Comparison of ENCODE assay signal across 16 cellular contexts in genomic region chr11:9752091-9752490, GRCh38.
DNase-seq lines count a peak whose midpoint lies in the region; ATAC-seq and TF ChIP-seq lines count a peak whose summit lies in the region.
"Had no signal": no experiment of that assay in that cellular context is flagged by ENCODE, and none has a peak within 500 bp of the region (broad histone marks: within the 10 kb centered on the region; RNA-seq: fewer than 3 reads in every experiment).

No MANE protein-coding gene starts in this region.

- H3K4me1 ChIP-seq in right atrium auricular region (peaks cover 0 to 28% of the 10 kb centered on the region in 2 donors), stomach (peaks cover 0 to 35% (median 11%) of the 10 kb centered on the region in 4 donors)
- no peaks in the 10 kb centered on the region for H3K4me1 ChIP-seq in naive thymus-derived CD4-positive, alpha-beta T cell (ENCODE audit: control insufficient read depth in 2 of 2, insufficient read depth in 2 of 2, low read length in 2 of 2)

- H3K4me1 Mint-ChIP-seq in naive thymus-derived CD4-positive, alpha-beta T cell = peaks cover 0 to 30% (median 5%) of the 10 kb centered on the region in 7 donors

- H3K9me3 ChIP-seq in right atrium auricular region = no peaks in the 10 kb centered on the region
- H3K9me3 ChIP-seq in stomach = no peaks in the 10 kb centered on the region
- no peaks in the 10 kb centered on the region for H3K9me3 ChIP-seq in naive thymus-derived CD4-positive, alpha-beta T cell (ENCODE audit: control insufficient read depth in 2 of 3, low read length in 3 of 3)
- H3K9me3 ChIP-seq: Peyer's patch, thoracic aorta had no signal

- no peaks in the 10 kb centered on the region for H3K9me3 Mint-ChIP-seq in naive thymus-derived CD4-positive, alpha-beta T cell
- H3K9me3 Mint-ChIP-seq: activated CD4-positive, alpha-beta memory T cell treated with anti-CD3 and anti-CD28 coated beads for 36 hours; mesothelial cell of epicardium had no signal

- H3K27me3 ChIP-seq in right atrium auricular region (no peaks in the 10 kb centered on the region), stomach (no peaks in the 10 kb centered on the region)
- H3K27me3 ChIP-seq in naive thymus-derived CD4-positive, alpha-beta T cell (ENCODE audit: control insufficient read depth in 2 of 2, insufficient read depth in 2 of 2, low read length in 2 of 2) = no peaks in the 10 kb centered on the region
- H3K27me3 ChIP-seq: cardiac muscle cell, Peyer's patch had no signal

- no peak for TF ChIP-seq EP300 in stomach (IDR thresholded peaks at IDR 0.05)

- 37 to 74% (median 44%) methylated on average over 3 of the region's 3 CpGs for WGBS in stomach, 5 donors

- peaks cover 23% of the 10 kb centered on the region for H3K36me3 ChIP-seq in right atrium auricular region
- H3K36me3 ChIP-seq in stomach = peaks cover 5 to 42% (median 19%) of the 10 kb centered on the region in 4 donors
- no peaks in the 10 kb centered on the region for H3K36me3 ChIP-seq in naive thymus-derived CD4-positive, alpha-beta T cell (ENCODE audit: control insufficient read depth in 2 of 3, insufficient read depth in 3 of 3, low read length in 3 of 3)
- H3K36me3 ChIP-seq: cardiac muscle cell had no signal

- intact Hi-C loops in Right ventricle myocardium inferior (cut with DNase I) = no loop called here
- intact Hi-C loops in stomach (cut with DNase I; ENCODE audit: low total_unique reads) = loop anchor here (10.0 kb wide), 1 partner anchor 223 kb away; no protein-coding TSS in a partner anchor
- intact Hi-C loops in naive thymus-derived CD4-positive, alpha-beta T cell (cut with micrococcal nuclease) = loop anchor here (10.0 kb wide), 3 partner anchors 703 to 993 kb away; partner anchors contain the start of genes AMPD3 (in 1 of the 2) and NRIP3 (in 1 of the 2)

- H3K36me3 Mint-ChIP-seq in naive thymus-derived CD4-positive, alpha-beta T cell = no peaks in the 10 kb centered on the region
- H3K36me3 Mint-ChIP-seq: activated CD4-positive, alpha-beta memory T cell treated with anti-CD3 and anti-CD28 coated beads for 36 hours had no signal

- H3K4me3 ChIP-seq in right atrium auricular region = no peak overlapping the region
- H3K4me3 ChIP-seq in fibroblast of pulmonary artery (replicated peaks; ENCODE audit: low read depth, low read length) = no peak overlapping the region
- H3K4me3 ChIP-seq in stomach = no peak overlapping the region
- H3K4me3 ChIP-seq in naive thymus-derived CD4-positive, alpha-beta T cell (ENCODE audit: low read length) = no peak overlapping the region
- H3K4me3 ChIP-seq: cardiac muscle cell, Peyer's patch, thoracic aorta had no signal

- no peak for DNase-seq in Right ventricle myocardium inferior (ENCODE audit: missing footprints)
- no peak for DNase-seq in right atrium auricular region (ENCODE audit: low spot score)
- no peak for DNase-seq in RWPE1 (ENCODE audit: low spot score)
- peak; percentile 33 for DNase-seq in fibroblast of pulmonary artery (ENCODE audit: low read depth)
- DNase-seq in stomach = peak; percentile 43
- no peak for DNase-seq in stimulated activated CD4-positive, alpha-beta T cell treated with anti-CD3 and anti-CD28 coated beads, Interleukin-2, amount 100 ng/mL, for 24 hours
- DNase-seq in NCI-H510A (lab: John Stamatoyannopoulos, UW) = no peak
- DNase-seq in naive thymus-derived CD4-positive, alpha-beta T cell = no peak
- DNase-seq: activated CD4-positive, alpha-beta memory T cell treated with anti-CD3 and anti-CD28 coated beads for 36 hours; COR-L47; H7; occipital lobe; Peyer's patch had no signal

- CTCF ChIA-PET in RWPE1 (lab: Yijun Ruan, JAX) = interaction anchor here (0.6 to 0.7 kb wide), 2 partner anchors 145 to 262 kb away, joined by 3 to 5 read pairs; no protein-coding TSS in a partner anchor
- CTCF ChIA-PET in naive thymus-derived CD4-positive, alpha-beta T cell (lab: Charles Lee) = interaction anchor here (0.6 to 0.9 kb wide), 2 partner anchors 139 to 562 kb away, joined by 3 read pairs; no protein-coding TSS in a partner anchor

- POLR2A ChIA-PET in RWPE1 (lab: Yijun Ruan, JAX; ENCODE audit: low non-redundant PET) = no interaction called here
- POLR2A ChIA-PET in naive thymus-derived CD4-positive, alpha-beta T cell (lab: Charles Lee) = no interaction called here

- no peak for TF ChIP-seq POLR2A in stomach (IDR thresholded peaks at IDR 0.05)

- peak overlapping the region in 1 of 9 donors; percentile 20 for H3K27ac Mint-ChIP-seq in naive thymus-derived CD4-positive, alpha-beta T cell
- H3K27ac Mint-ChIP-seq: activated CD4-positive, alpha-beta memory T cell treated with anti-CD3 and anti-CD28 coated beads for 36 hours; mesothelial cell of epicardium had no signal

- TF ChIP-seq CTCF in right atrium auricular region (IDR thresholded peaks at IDR 0.05) (no peak), RWPE1 (conservative IDR thresholded peaks at IDR 0.05; ENCODE audit: low read depth) (no peak), fibroblast of pulmonary artery (IDR thresholded peaks at IDR 0.05; ENCODE audit: low read length, missing control alignments) (no peak), stomach (IDR thresholded peaks at IDR 0.05) (no peak)

- H3K27ac ChIP-seq in right atrium auricular region (peak overlapping the region in 1 of 2 donors; percentile 23), RWPE1 (peak overlapping the region; percentile 59), stomach (no peak overlapping the region)
- H3K27ac ChIP-seq in naive thymus-derived CD4-positive, alpha-beta T cell (ENCODE audit: low read depth, low read length) = no peak overlapping the region
- H3K27ac ChIP-seq: cardiac muscle cell, Peyer's patch, thoracic aorta had no signal

- ATAC-seq in Right ventricle myocardium inferior = peak; percentile 52
- no peak for ATAC-seq in naive thymus-derived CD4-positive, alpha-beta T cell

- no peaks in the 10 kb centered on the region for H3K27me3 Mint-ChIP-seq in naive thymus-derived CD4-positive, alpha-beta T cell
- H3K27me3 Mint-ChIP-seq: activated CD4-positive, alpha-beta memory T cell treated with anti-CD3 and anti-CD28 coated beads for 36 hours had no signal

- no peak overlapping the region for H3K4me3 Mint-ChIP-seq in naive thymus-derived CD4-positive, alpha-beta T cell
- H3K4me3 Mint-ChIP-seq: activated CD4-positive, alpha-beta memory T cell treated with anti-CD3 and anti-CD28 coated beads for 36 hours; mesothelial cell of epicardium had no signal

Comparison
In these comparisons a context has a peak if more than half of its experiments do, and no peak if none do; other contexts are left out.
1. DNase-seq: peak in fibroblast of pulmonary artery (single experiment) and stomach (single experiment); none in Right ventricle myocardium inferior (single experiment), right atrium auricular region (single experiment), RWPE1 (single experiment), stimulated activated CD4-positive, alpha-beta T cell treated with anti-CD3 and anti-CD28 coated beads, Interleukin-2, amount 100 ng/mL, for 24 hours (0 of 2), NCI-H510A (single experiment) and naive thymus-derived CD4-positive, alpha-beta T cell (0 of 9).